Comparison of ENCODE assay signal across 13 cellular contexts in genomic region chr5:116395708-116396203, GRCh38.
DNase-seq lines count a peak whose midpoint lies in the region; ATAC-seq and TF ChIP-seq lines count a peak whose summit lies in the region.
"Had no signal": no experiment of that assay in that cellular context is flagged by ENCODE, and none has a peak within 500 bp of the region (broad histone marks: within the 10 kb centered on the region; RNA-seq: fewer than 3 reads in every experiment).

No MANE protein-coding gene starts in this region.

- no peaks in the 10 kb centered on the region for H3K9me3 ChIP-seq in body of pancreas
- H3K9me3 ChIP-seq in sigmoid colon, result no peaks in the 10 kb centered on the region

- H3K27me3 ChIP-seq in body of pancreas, result no peaks in the 10 kb centered on the region
- no peaks in the 10 kb centered on the region for H3K27me3 ChIP-seq in sigmoid colon

- H3K4me1 Mint-ChIP-seq in CD14-positive monocyte (no peaks in the 10 kb centered on the region), endothelial cell (ENCODE audit: unreplicated experiment) (peaks cover 49% of the 10 kb centered on the region)
- no peaks in the 10 kb centered on the region for H3K4me1 Mint-ChIP-seq in activated CD4-positive, alpha-beta T cell treated with anti-CD3 and anti-CD28 coated beads, Interleukin-2, amount 10 ng/mL, durations not matched to agents 7 days and 5 days
- H3K4me1 Mint-ChIP-seq: B cell had no signal

- POLR2A ChIA-PET in activated CD4-positive, alpha-beta T cell treated with anti-CD3 and anti-CD28 coated beads, Interleukin-2, amount 10 ng/mL, durations not matched to agents 7 days and 5 days (lab: Charles Lee), result no interaction called here

- no peak for TF ChIP-seq POLR2A in body of pancreas (IDR thresholded peaks at IDR 0.05)
- TF ChIP-seq POLR2A in sigmoid colon (IDR thresholded peaks at IDR 0.05), result no peak

- intact Hi-C loops in body of pancreas (cut with DNase I), result no loop called here
- intact Hi-C loops in sigmoid colon (cut with DNase I), result no loop called here
- intact Hi-C loops in CD14-positive monocyte (cut with micrococcal nuclease), result no loop called here

- no peak overlapping the region for H3K4me3 ChIP-seq in body of pancreas
- H3K4me3 ChIP-seq in sigmoid colon, result no peak overlapping the region

- peaks cover 7 to 11% of the 10 kb centered on the region in 2 donors for H3K36me3 Mint-ChIP-seq in CD14-positive monocyte
- no peaks in the 10 kb centered on the region for H3K36me3 Mint-ChIP-seq in activated CD4-positive, alpha-beta T cell treated with anti-CD3 and anti-CD28 coated beads, Interleukin-2, amount 10 ng/mL, durations not matched to agents 7 days and 5 days (ENCODE audit: low read depth)
- no peaks in the 10 kb centered on the region for H3K36me3 Mint-ChIP-seq in endothelial cell (ENCODE audit: low read depth, unreplicated experiment)

- H3K36me3 ChIP-seq in body of pancreas (replicated peaks in 1 of 2; ENCODE audit: insufficient read depth in 1 of 2, low read depth in 2 of 2), result no peaks in the 10 kb centered on the region
- H3K36me3 ChIP-seq in sigmoid colon, result no peaks in the 10 kb centered on the region

- TF ChIP-seq EP300 in sigmoid colon (IDR thresholded peaks at IDR 0.05), result no peak

- DNase-seq in NCI-H1092 treated with DMSO at 0.1 percent for 48 hours (lab: John Stamatoyannopoulos, UW) (peak; percentile 66), body of pancreas (peak; percentile 26 to 58 (median 45)), islet precursor cell (peak; percentile 49), sigmoid colon (no peak), CD14-positive monocyte (ENCODE audit: low spot score) (no peak), T-helper 9 cell (no peak), endothelial cell (ENCODE audit: low spot score) (no peak)
- no peak for DNase-seq in activated CD4-positive, alpha-beta T cell treated with anti-CD3 and anti-CD28 coated beads, Interleukin-2, amount 10 ng/mL, durations not matched to agents 7 days and 5 days
- DNase-seq: HCEC 1CT, kidney glomerular epithelial cell had no signal

- H3K4me1 ChIP-seq in body of pancreas (peaks cover 25% of the 10 kb centered on the region), sigmoid colon (peaks cover 0 to 28% (median 28%) of the 10 kb centered on the region in 4 donors)

- H3K9me3 Mint-ChIP-seq in CD14-positive monocyte, result peaks cover 0 to 7% (median 1%) of the 10 kb centered on the region in 7 donors
- H3K9me3 Mint-ChIP-seq in activated CD4-positive, alpha-beta T cell treated with anti-CD3 and anti-CD28 coated beads, Interleukin-2, amount 10 ng/mL, durations not matched to agents 7 days and 5 days, result peaks cover 4% of the 10 kb centered on the region
- no peaks in the 10 kb centered on the region for H3K9me3 Mint-ChIP-seq in endothelial cell (ENCODE audit: unreplicated experiment)
- H3K9me3 Mint-ChIP-seq: dendritic cell treated with granulocyte-macrophage colony-stimulating factor and Interleukin-4, amounts not matched to agents 40 ng/mL and 50 ng/mL, for 4 days had no signal

- TF ChIP-seq CTCF in body of pancreas (IDR thresholded peaks at IDR 0.05) (no peak), sigmoid colon (IDR thresholded peaks at IDR 0.05) (no peak), CD14-positive monocyte (IDR thresholded peaks at IDR 0.05) (no peak), endothelial cell (IDR thresholded peaks at IDR 0.05; ENCODE audit: unreplicated experiment) (no peak)

- CTCF ChIA-PET in activated CD4-positive, alpha-beta T cell treated with anti-CD3 and anti-CD28 coated beads, Interleukin-2, amount 10 ng/mL, durations not matched to agents 7 days and 5 days (lab: Charles Lee), result interaction anchor here (0.6 to 0.8 kb wide), 3 partner anchors 24 to 326 kb away, joined by 3 read pairs; no protein-coding TSS in a partner anchor

- ATAC-seq in body of pancreas, result peak; percentile 71

- 36 to 46% methylated on average over 3 of the region's 3 CpGs for WGBS in body of pancreas, 2 donors
- WGBS in sigmoid colon, 2 donors, result 73 to 78% methylated on average over 3 of the region's 3 CpGs

- H3K4me3 Mint-ChIP-seq in CD14-positive monocyte, result no peak overlapping the region
- H3K4me3 Mint-ChIP-seq in activated CD4-positive, alpha-beta T cell treated with anti-CD3 and anti-CD28 coated beads, Interleukin-2, amount 10 ng/mL, durations not matched to agents 7 days and 5 days, result no peak overlapping the region
- H3K4me3 Mint-ChIP-seq in endothelial cell (ENCODE audit: unreplicated experiment), result no peak overlapping the region
- H3K4me3 Mint-ChIP-seq: B cell; dendritic cell treated with granulocyte-macrophage colony-stimulating factor and Interleukin-4, amounts not matched to agents 40 ng/mL and 50 ng/mL, for 4 days; IgD-negative memory B cell had no signal

- H3K27me3 Mint-ChIP-seq in CD14-positive monocyte (ENCODE audit: low read depth in 3 of 3) (peaks cover 0 to 3% (median 0%) of the 10 kb centered on the region in 3 donors), endothelial cell (ENCODE audit: unreplicated experiment) (peaks cover 8% of the 10 kb centered on the region)
- H3K27me3 Mint-ChIP-seq in activated CD4-positive, alpha-beta T cell treated with anti-CD3 and anti-CD28 coated beads, Interleukin-2, amount 10 ng/mL, durations not matched to agents 7 days and 5 days, result no peaks in the 10 kb centered on the region
- H3K27me3 Mint-ChIP-seq: B cell; dendritic cell treated with granulocyte-macrophage colony-stimulating factor and Interleukin-4, amounts not matched to agents 40 ng/mL and 50 ng/mL, for 4 days; IgD-negative memory B cell had no signal

- H3K27ac Mint-ChIP-seq in CD14-positive monocyte, result peak overlapping the region in 1 of 7 donors; percentile 77
- H3K27ac Mint-ChIP-seq in activated CD4-positive, alpha-beta T cell treated with anti-CD3 and anti-CD28 coated beads, Interleukin-2, amount 10 ng/mL, durations not matched to agents 7 days and 5 days, result no peak overlapping the region
- no peak overlapping the region for H3K27ac Mint-ChIP-seq in endothelial cell (ENCODE audit: unreplicated experiment)
- H3K27ac Mint-ChIP-seq: B cell; dendritic cell treated with granulocyte-macrophage colony-stimulating factor and Interleukin-4, amounts not matched to agents 40 ng/mL and 50 ng/mL, for 4 days; IgD-negative memory B cell had no signal

- peak overlapping the region; percentile 16 to 58 (median 57) for H3K27ac ChIP-seq in body of pancreas
- H3K27ac ChIP-seq in sigmoid colon, result peak overlapping the region; percentile 73 to 86 (median 80)

Comparison
In these comparisons a context has a peak if more than half of its experiments do, and no peak if none do; other contexts are left out.
1. DNase-seq: peak in NCI-H1092 treated with DMSO at 0.1 percent for 48 hours (single experiment), body of pancreas (4 of 4) and islet precursor cell (single experiment); none in sigmoid colon (single experiment), CD14-positive monocyte (single experiment), T-helper 9 cell (single experiment), activated CD4-positive, alpha-beta T cell treated with anti-CD3 and anti-CD28 coated beads, Interleukin-2, amount 10 ng/mL, durations not matched to agents 7 days and 5 days (single experiment) and endothelial cell (single experiment).